In genomic region chr6:11732036-11732545, GRCh38 we compare ENCODE assay signal across 8 cellular contexts. TPM values are rescaled to one million over a fixed set of nuclear protein-coding genes. Genes with fewer than 3 reads are reported as not detected.
DNase-seq lines count a peak whose midpoint lies in the region; ATAC-seq and TF ChIP-seq lines count a peak whose summit lies in the region.

No MANE protein-coding gene starts in this region.

- TF ChIP-seq CTCF in GM06990 (IDR thresholded peaks at IDR 0.05; ENCODE audit: insufficient read depth, low read length, poor library complexity, severe bottlenecking) (no peak), MM.1S (IDR thresholded peaks at IDR 0.05; ENCODE audit: low read length) (no peak), transverse colon (IDR thresholded peaks at IDR 0.05) (no peak)

- H3K4me2 ChIP-seq in MM.1S (ENCODE audit: low read depth, low read length): peak overlapping the region; percentile 42

- no peak overlapping the region for H3K4me3 ChIP-seq in GM06990 (replicated peaks; ENCODE audit: low read depth, low read length)
- no peak overlapping the region for H3K4me3 ChIP-seq in MM.1S (ENCODE audit: low read length)
- no peak overlapping the region for H3K4me3 ChIP-seq in transverse colon

- H3K27ac ChIP-seq in MM.1S (ENCODE audit: low read length) (peak overlapping the region; percentile 99), transverse colon (peak overlapping the region; percentile 15 to 38 (median 32))

- ATAC-seq in GM21529 (IDR thresholded peaks at IDR 0.05; ENCODE audit: unreplicated experiment) (peak; percentile 79), esophagus mucosa (no peak)

- peaks cover 5% of the 10 kb centered on the region; the same call in 1 of the 2 replicates for H3K79me2 ChIP-seq in MM.1S (ENCODE audit: low read length)

- intact Hi-C loops in transverse colon (cut with DNase I; ENCODE audit: low total_unique reads): no loop called here

- H3K9me3 ChIP-seq in MM.1S (replicated peaks; ENCODE audit: insufficient read depth, low read length) (no peaks in the 10 kb centered on the region), transverse colon (no peaks in the 10 kb centered on the region)

- peaks cover 49% of the 10 kb centered on the region for H3F3A ChIP-seq in MM.1S (ENCODE audit: insufficient read depth, low read length)

- H3K4me1 ChIP-seq in MM.1S (ENCODE audit: low read length) (peaks cover 68% of the 10 kb centered on the region), transverse colon (peaks cover 0 to 16% (median 8%) of the 10 kb centered on the region in 4 donors)

- 62 to 66% methylated on average over 10 to 11 of the region's 11 CpGs for WGBS in transverse colon (ENCODE audit: low coverage in 1 of 2), 2 donors

- H3K27me3 ChIP-seq in GM06990 (replicated peaks; ENCODE audit: control insufficient read depth, insufficient read depth, low read length) (no peaks in the 10 kb centered on the region), MM.1S (replicated peaks; ENCODE audit: insufficient read depth, low read length) (no peaks in the 10 kb centered on the region), transverse colon (no peaks in the 10 kb centered on the region)

- TF ChIP-seq POLR2A in transverse colon (IDR thresholded peaks at IDR 0.05): no peak

- H3K9me2 ChIP-seq in MM.1S (replicated peaks; ENCODE audit: insufficient read depth, low read length): no peaks in the 10 kb centered on the region

- H4K20me1 ChIP-seq in MM.1S (ENCODE audit: insufficient read depth, low read length): no peaks in the 10 kb centered on the region

- in situ Hi-C loops in transverse colon (cut with MboI; ENCODE audit: low pct_ligation_motif_present in 1 of 4, low pct_unique_long_range_greater_than_20kb in 1 of 4, low sequenced_read_pairs in 3 of 4): no loop called here

- peak overlapping the region; percentile 53 for H3K9ac ChIP-seq in MM.1S (ENCODE audit: low read length)

- no peaks in the 10 kb centered on the region for H3K36me3 ChIP-seq in GM06990 (ENCODE audit: control insufficient read depth, insufficient read depth, low read length)
- H3K36me3 ChIP-seq in MM.1S (replicated peaks; ENCODE audit: insufficient read depth, low read length): no peaks in the 10 kb centered on the region
- H3K36me3 ChIP-seq in transverse colon: no peaks in the 10 kb centered on the region

- peak; percentile 80 for DNase-seq in GM06990 (ENCODE audit: extremely low read depth, insufficient read length)
- peak; percentile 61 for DNase-seq in MM.1S
- peak; percentile 64 for DNase-seq in activated naive CD8-positive, alpha-beta T cell treated with anti-CD3 and anti-CD28 coated beads, Interleukin-2, amount 50 U/mL, for 16 hours (ENCODE audit: low read depth, low spot score)
- peak; percentile 41 for DNase-seq in midbrain (lab: John Stamatoyannopoulos, UW)
- peak; percentile 44 for DNase-seq in transverse colon
- DNase-seq in OCI-M2 (lab: John Stamatoyannopoulos, UW; ENCODE audit: unreplicated experiment): no peak

- peak overlapping the region; percentile 29 for H2AFZ ChIP-seq in MM.1S (ENCODE audit: low read length)

- TF ChIP-seq EP300 in transverse colon (IDR thresholded peaks at IDR 0.05; ENCODE audit: low read depth): peak; percentile 30

RNA-seq across cellular contexts. Expression of gene ADTRP, which starts 46.5 kb away (rescaled TPM):
- total RNA-seq in transverse colon: 100 to 1,000 TPM; 119 to 199 (median 181) TPM
- 0.72 TPM for total RNA-seq in esophagus mucosa

Comparison
In these comparisons a context has a peak if more than half of its experiments do, and no peak if none do; other contexts are left out.
1. RNA of gene ADTRP, which starts 46.5 kb away (total RNA-seq): 119 to 199 TPM in transverse colon; 0.72 TPM in esophagus mucosa (single experiment); every median in the first group is over 10 times any median in the second.